Comparison of ENCODE assay signal across 8 cellular contexts in the genomic region with DNA sequence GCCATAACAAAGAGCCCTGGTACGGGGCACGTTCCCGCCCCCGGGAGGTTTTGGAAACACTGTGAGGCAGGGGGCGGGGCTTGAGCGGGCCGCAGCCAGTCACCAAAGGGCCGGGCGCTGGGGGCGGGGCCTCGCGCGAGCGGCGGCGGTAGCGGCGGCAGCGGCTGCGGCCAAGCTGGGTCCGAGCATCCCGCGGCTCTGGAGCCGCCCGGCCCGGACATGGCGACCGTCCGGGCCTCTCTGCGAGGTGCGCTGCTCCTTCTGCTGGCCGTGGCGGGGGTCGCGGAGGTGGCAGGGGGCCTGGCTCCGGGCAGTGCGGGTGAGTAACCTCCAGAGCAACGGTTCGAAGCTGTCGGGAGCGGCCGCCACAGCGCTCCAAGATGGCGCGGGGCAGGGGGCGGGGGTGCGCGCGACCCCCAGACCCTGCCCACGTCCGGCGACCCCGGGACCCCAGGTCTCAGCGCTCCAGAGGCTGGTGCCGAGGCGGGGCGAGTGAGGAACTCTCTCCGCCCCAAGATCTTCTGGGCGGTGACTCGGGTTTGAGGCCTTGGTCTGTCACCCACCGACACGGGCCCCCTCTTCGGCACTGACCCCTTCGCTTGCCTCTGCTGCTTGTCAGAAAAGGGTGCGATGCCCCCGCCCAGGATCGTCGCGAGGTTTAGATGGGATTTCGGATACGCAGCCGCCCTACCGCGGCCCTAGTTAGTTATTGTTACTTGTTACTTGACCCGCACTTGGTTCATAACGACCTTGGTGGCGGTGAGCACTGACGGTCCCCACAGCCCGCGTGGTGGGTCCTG. TPM values are rescaled to one million over a fixed set of nuclear protein-coding genes. Genes with fewer than 3 reads are reported as not detected.
DNase-seq lines count a peak whose midpoint lies in the region; ATAC-seq and TF ChIP-seq lines count a peak whose summit lies in the region.

Gene RECK, plus strand, starts transcription at position 134 of the 800 bp plus-strand sequence. Its CDS starts 86 bp downstream, at position 220.

- H3K9me3 Mint-ChIP-seq in activated naive CD8-positive, alpha-beta T cell treated with anti-CD3 and anti-CD28 coated beads, Interleukin-2, amount 10 ng/mL, durations not matched to agents 7 days and 5 days: no peaks in the 10 kb centered on the region

- no peaks in the 10 kb centered on the region for H3K9me3 ChIP-seq in MG63
- no peaks in the 10 kb centered on the region for H3K9me3 ChIP-seq in ovary
- no peaks in the 10 kb centered on the region for H3K9me3 ChIP-seq in testis

- peak within 1 kb of the TSS; percentile 28 to 46 for H3K27ac ChIP-seq in ovary
- peak within 1 kb of the TSS; percentile 66 to 77 for H3K27ac ChIP-seq in testis

- peaks cover 5% of the 10 kb centered on the region for H3K4me1 ChIP-seq in ovary (ENCODE audit: insufficient read depth)
- no peaks in the 10 kb centered on the region for H3K4me1 ChIP-seq in testis

- H3K36me3 ChIP-seq in MG63 (peaks cover 19% of the 10 kb centered on the region), ovary (no peaks in the 10 kb centered on the region), testis (ENCODE audit: low read depth, missing control alignments) (no peaks in the 10 kb centered on the region)

- peaks cover 17% of the 10 kb centered on the region for H3K27me3 Mint-ChIP-seq in activated naive CD8-positive, alpha-beta T cell treated with anti-CD3 and anti-CD28 coated beads, Interleukin-2, amount 10 ng/mL, durations not matched to agents 7 days and 5 days

- DNase-seq in DMS79 treated with DMSO at 0.1 percent for 48 hours (lab: John Stamatoyannopoulos, UW) (peak; percentile 72), MG63 (peak; percentile 100), Right ventricle myocardium inferior (ENCODE audit: missing footprints) (peak; percentile 95), ovary (peak; percentile 85 to 93 (median 92)), testis (peak; percentile 92)
- peak; percentile 94 for DNase-seq in activated naive CD8-positive, alpha-beta T cell treated with anti-CD3 and anti-CD28 coated beads, Interleukin-2, amount 10 ng/mL, durations not matched to agents 7 days and 5 days

- no peak for TF ChIP-seq EP300 in ovary (IDR thresholded peaks at IDR 0.05)

- WGBS in ovary, 3 donors: 0% methylated on average over 45 to 80 of the region's 80 CpGs
- WGBS in testis, 2 donors: 0% methylated on average over 23 to 51 of the region's 80 CpGs

- POLR2A ChIA-PET in activated naive CD8-positive, alpha-beta T cell treated with anti-CD3 and anti-CD28 coated beads, Interleukin-2, amount 10 ng/mL, durations not matched to agents 7 days and 5 days (lab: Charles Lee): interaction anchor here (0.6 to 1.3 kb wide), 4 partner anchors 14 to 392 kb away, joined by 3 to 4 read pairs (median 3); partner anchors contain the start of gene GNE

- intact Hi-C loops in Right ventricle myocardium inferior (cut with DNase I): no loop called here
- intact Hi-C loops in ovary (cut with DNase I): no loop called here
- intact Hi-C loops in testis (cut with DNase I; ENCODE audit: low total_unique reads): no loop called here

- H3K4me3 Mint-ChIP-seq in activated naive CD8-positive, alpha-beta T cell treated with anti-CD3 and anti-CD28 coated beads, Interleukin-2, amount 10 ng/mL, durations not matched to agents 7 days and 5 days: peak within 1 kb of the TSS; percentile 96

- TF ChIP-seq POLR2A in ovary (IDR thresholded peaks at IDR 0.05) (peak; percentile 62), testis (IDR thresholded peaks at IDR 0.05) (no peak)

- H3K27ac Mint-ChIP-seq in activated naive CD8-positive, alpha-beta T cell treated with anti-CD3 and anti-CD28 coated beads, Interleukin-2, amount 10 ng/mL, durations not matched to agents 7 days and 5 days: peak within 1 kb of the TSS; percentile 71

- no peaks in the 10 kb centered on the region for H3K36me3 Mint-ChIP-seq in activated naive CD8-positive, alpha-beta T cell treated with anti-CD3 and anti-CD28 coated beads, Interleukin-2, amount 10 ng/mL, durations not matched to agents 7 days and 5 days

- peak; percentile 79 for ATAC-seq in GM21825 (IDR thresholded peaks at IDR 0.05; ENCODE audit: unreplicated experiment)
- ATAC-seq in SK-N-SH treated with all-trans-retinoic acid at 6 μM for 48 hours: peak; percentile 78
- ATAC-seq in activated naive CD8-positive, alpha-beta T cell treated with anti-CD3 and anti-CD28 coated beads, Interleukin-2, amount 10 ng/mL, durations not matched to agents 7 days and 5 days (ENCODE audit: low read depth): peak; percentile 91
- peak; percentile 96 for ATAC-seq in Right ventricle myocardium inferior

- H3K27me3 ChIP-seq in MG63 (no peaks in the 10 kb centered on the region), ovary (no peaks in the 10 kb centered on the region), testis (no peaks in the 10 kb centered on the region)

- TF ChIP-seq CTCF in ovary (IDR thresholded peaks at IDR 0.05) (no peak), testis (IDR thresholded peaks at IDR 0.05) (no peak)

- H3K4me1 Mint-ChIP-seq in activated naive CD8-positive, alpha-beta T cell treated with anti-CD3 and anti-CD28 coated beads, Interleukin-2, amount 10 ng/mL, durations not matched to agents 7 days and 5 days: peaks cover 23% of the 10 kb centered on the region

- H3K4me3 ChIP-seq in MG63 (peak within 1 kb of the TSS; percentile 92), ovary (peak within 1 kb of the TSS; percentile 67), testis (peak within 1 kb of the TSS; percentile 88 to 92)

TF ChIP-seq in SK-N-SH treated with all-trans-retinoic acid at 6 μM for 48 hours, 23 proteins besides CTCF, POLR2A, EP300 and RAD21 (continues in another document):
- TF ChIP-seq, protein P1, sequence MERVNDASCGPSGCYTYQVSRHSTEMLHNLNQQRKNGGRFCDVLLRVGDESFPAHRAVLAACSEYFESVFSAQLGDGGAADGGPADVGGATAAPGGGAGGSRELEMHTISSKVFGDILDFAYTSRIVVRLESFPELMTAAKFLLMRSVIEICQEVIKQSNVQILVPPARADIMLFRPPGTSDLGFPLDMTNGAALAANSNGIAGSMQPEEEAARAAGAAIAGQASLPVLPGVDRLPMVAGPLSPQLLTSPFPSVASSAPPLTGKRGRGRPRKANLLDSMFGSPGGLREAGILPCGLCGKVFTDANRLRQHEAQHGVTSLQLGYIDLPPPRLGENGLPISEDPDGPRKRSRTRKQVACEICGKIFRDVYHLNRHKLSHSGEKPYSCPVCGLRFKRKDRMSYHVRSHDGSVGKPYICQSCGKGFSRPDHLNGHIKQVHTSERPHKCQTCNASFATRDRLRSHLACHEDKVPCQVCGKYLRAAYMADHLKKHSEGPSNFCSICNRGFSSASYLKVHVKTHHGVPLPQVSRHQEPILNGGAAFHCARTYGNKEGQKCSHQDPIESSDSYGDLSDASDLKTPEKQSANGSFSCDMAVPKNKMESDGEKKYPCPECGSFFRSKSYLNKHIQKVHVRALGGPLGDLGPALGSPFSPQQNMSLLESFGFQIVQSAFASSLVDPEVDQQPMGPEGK (CRISPR knock-in tag; IDR thresholded peaks at IDR 0.05; ENCODE audit: borderline replicate concordance): no peak
- TF ChIP-seq ZFP30 (CRISPR knock-in tag; IDR thresholded peaks at IDR 0.05): no peak
- no peak for TF ChIP-seq ISL1 (CRISPR knock-in tag; IDR thresholded peaks at IDR 0.05)
- TF ChIP-seq ZNF565 (CRISPR knock-in tag; conservative IDR thresholded peaks at IDR 0.05; ENCODE audit: low read depth): no peak
- no peak for TF ChIP-seq ARNTL (CRISPR knock-in tag; IDR thresholded peaks at IDR 0.05; ENCODE audit: borderline replicate concordance, low read depth)
- TF ChIP-seq SNAI2 (CRISPR knock-in tag; IDR thresholded peaks at IDR 0.05): no peak
- no peak for TF ChIP-seq TOX (CRISPR knock-in tag; IDR thresholded peaks at IDR 0.05; ENCODE audit: borderline replicate concordance)
- no peak for TF ChIP-seq CREB5 (CRISPR knock-in tag; IDR thresholded peaks at IDR 0.05; ENCODE audit: low read depth)
- no peak for TF ChIP-seq BACH2 (CRISPR knock-in tag; IDR thresholded peaks at IDR 0.05; ENCODE audit: borderline replicate concordance)
- no peak for TF ChIP-seq CSDC2 (CRISPR knock-in tag; IDR thresholded peaks at IDR 0.05)
- TF ChIP-seq TCF4 (CRISPR knock-in tag; IDR thresholded peaks at IDR 0.05; ENCODE audit: borderline replicate concordance): no peak
- no peak for TF ChIP-seq ESRRG (CRISPR knock-in tag; IDR thresholded peaks at IDR 0.05)
- no peak for TF ChIP-seq CSRNP3 (CRISPR knock-in tag; IDR thresholded peaks at IDR 0.05)
- TF ChIP-seq OSR1 (CRISPR knock-in tag; IDR thresholded peaks at IDR 0.05): no peak
- TF ChIP-seq ZFP3 (CRISPR knock-in tag; IDR thresholded peaks at IDR 0.05): no peak
- TF ChIP-seq ZNF70 (CRISPR knock-in tag; IDR thresholded peaks at IDR 0.05): no peak

RNA-seq across cellular contexts. Expression of gene RECK, which starts in this region (rescaled TPM):
- 33.8 and 36.1 TPM in 2 replicates for total RNA-seq in MG63 (2014; rRNA removed; shearing (Covaris generic); ENCODE audit: low replicate concordance)
- 1 to 10 TPM; 8.8 to 9.3 TPM for total RNA-seq in activated naive CD8-positive, alpha-beta T cell treated with anti-CD3 and anti-CD28 coated beads, Interleukin-2, amount 10 ng/mL, durations not matched to agents 7 days and 5 days
- total RNA-seq in Right ventricle myocardium inferior (5.5 TPM), ovary (10 to 100 TPM; 10.7 to 24.2 (median 16.8) TPM), testis (10 to 100 TPM; 10.1 to 15.4 TPM)
- polyA plus RNA-seq in ovary (10 to 100 TPM; 11.4 to 19.8 TPM), testis (ENCODE audit: insufficient read depth, low read depth, low replicate concordance) (17.6 TPM)

Comparison
In these comparisons a context has a peak if more than half of its experiments do, and no peak if none do; other contexts are left out.
1. Peak in every context shown above with its lines: DNase-seq, ATAC-seq, H3K4me3 ChIP-seq and H3K27ac ChIP-seq.